In the genomic region with DNA sequence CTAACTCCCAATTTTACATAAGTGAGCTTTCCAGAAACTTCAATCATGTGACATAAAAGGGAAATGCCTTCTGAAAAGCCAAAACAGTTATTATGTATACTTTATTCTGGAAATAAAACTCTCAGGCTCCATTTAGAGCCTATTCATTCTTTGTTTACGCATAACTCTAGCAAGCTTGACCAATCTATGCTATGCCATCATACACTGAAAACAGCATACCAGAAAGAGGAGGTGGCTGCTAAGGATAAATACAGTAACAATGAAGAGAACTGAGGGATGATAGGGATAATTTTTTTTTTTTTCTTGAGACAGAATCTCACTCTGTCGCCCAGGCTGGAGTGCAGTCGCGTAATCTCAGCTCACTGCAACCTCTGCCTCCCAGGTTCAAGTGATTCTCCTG, we compare ENCODE assay signal across 2 cellular contexts.
TF ChIP-seq lines count a peak whose summit lies in the region.

No MANE protein-coding gene starts in this region.

TF ChIP-seq in IMR-90, 13 proteins besides CTCF, POLR2A, EP300 and RAD21:
- no peak for TF ChIP-seq CEBPB (IDR thresholded peaks at IDR 0.05; ENCODE audit: low read depth, low read length)
- TF ChIP-seq FOS (IDR thresholded peaks at IDR 0.05; ENCODE audit: low read depth, low read length) = no peak
- TF ChIP-seq, protein P1, sequence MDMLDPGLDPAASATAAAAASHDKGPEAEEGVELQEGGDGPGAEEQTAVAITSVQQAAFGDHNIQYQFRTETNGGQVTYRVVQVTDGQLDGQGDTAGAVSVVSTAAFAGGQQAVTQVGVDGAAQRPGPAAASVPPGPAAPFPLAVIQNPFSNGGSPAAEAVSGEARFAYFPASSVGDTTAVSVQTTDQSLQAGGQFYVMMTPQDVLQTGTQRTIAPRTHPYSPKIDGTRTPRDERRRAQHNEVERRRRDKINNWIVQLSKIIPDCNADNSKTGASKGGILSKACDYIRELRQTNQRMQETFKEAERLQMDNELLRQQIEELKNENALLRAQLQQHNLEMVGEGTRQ (IDR thresholded peaks at IDR 0.05; ENCODE audit: low read depth, low read length) = no peak
- TF ChIP-seq BHLHE40 (IDR thresholded peaks at IDR 0.05; ENCODE audit: low read depth, low read length) = no peak
- TF ChIP-seq, protein P2, sequence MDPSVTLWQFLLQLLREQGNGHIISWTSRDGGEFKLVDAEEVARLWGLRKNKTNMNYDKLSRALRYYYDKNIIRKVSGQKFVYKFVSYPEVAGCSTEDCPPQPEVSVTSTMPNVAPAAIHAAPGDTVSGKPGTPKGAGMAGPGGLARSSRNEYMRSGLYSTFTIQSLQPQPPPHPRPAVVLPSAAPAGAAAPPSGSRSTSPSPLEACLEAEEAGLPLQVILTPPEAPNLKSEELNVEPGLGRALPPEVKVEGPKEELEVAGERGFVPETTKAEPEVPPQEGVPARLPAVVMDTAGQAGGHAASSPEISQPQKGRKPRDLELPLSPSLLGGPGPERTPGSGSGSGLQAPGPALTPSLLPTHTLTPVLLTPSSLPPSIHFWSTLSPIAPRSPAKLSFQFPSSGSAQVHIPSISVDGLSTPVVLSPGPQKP (IDR thresholded peaks at IDR 0.05; ENCODE audit: borderline replicate concordance, low read depth, low read length) = no peak
- TF ChIP-seq CHD1 (IDR thresholded peaks at IDR 0.05; ENCODE audit: low read depth, low read length) = no peak
- no peak for TF ChIP-seq MAZ (IDR thresholded peaks at IDR 0.05; ENCODE audit: borderline replicate concordance, low read depth, low read length)
- no peak for TF ChIP-seq MAFK (IDR thresholded peaks at IDR 0.05; ENCODE audit: low read depth, low read length)
- TF ChIP-seq MXI1 (IDR thresholded peaks at IDR 0.05; ENCODE audit: borderline replicate concordance, low read depth, low read length) = no peak
- no peak for TF ChIP-seq SMC3 (IDR thresholded peaks at IDR 0.05; ENCODE audit: low read depth, low read length)
- no peak for TF ChIP-seq NFE2L2 (IDR thresholded peaks at IDR 0.05; ENCODE audit: low read depth, low read length)

TF ChIP-seq in K562, 482 proteins besides CTCF, POLR2A, EP300 and RAD21:
- TF ChIP-seq ZNF780A (CRISPR knock-in tag; IDR thresholded peaks at IDR 0.05) = no peak
- TF ChIP-seq, protein P3, sequence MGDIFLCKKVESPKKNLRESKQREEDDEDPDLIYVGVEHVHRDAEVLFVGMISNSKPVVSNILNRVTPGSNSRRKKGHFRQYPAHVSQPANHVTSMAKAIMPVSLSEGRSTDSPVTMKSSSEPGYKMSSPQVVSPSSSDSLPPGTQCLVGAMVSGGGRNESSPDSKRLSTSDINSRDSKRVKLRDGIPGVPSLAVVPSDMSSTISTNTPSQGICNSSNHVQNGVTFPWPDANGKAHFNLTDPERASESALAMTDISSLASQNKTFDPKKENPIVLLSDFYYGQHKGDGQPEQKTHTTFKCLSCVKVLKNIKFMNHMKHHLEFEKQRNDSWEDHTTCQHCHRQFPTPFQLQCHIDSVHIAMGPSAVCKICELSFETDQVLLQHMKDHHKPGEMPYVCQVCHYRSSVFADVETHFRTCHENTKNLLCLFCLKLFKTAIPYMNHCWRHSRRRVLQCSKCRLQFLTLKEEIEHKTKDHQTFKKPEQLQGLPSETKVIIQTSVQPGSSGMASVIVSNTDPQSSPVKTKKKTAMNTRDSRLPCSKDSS (IDR thresholded peaks at IDR 0.05; ENCODE audit: low read depth, partially characterized antibody) = no peak
- TF ChIP-seq, protein P4, sequence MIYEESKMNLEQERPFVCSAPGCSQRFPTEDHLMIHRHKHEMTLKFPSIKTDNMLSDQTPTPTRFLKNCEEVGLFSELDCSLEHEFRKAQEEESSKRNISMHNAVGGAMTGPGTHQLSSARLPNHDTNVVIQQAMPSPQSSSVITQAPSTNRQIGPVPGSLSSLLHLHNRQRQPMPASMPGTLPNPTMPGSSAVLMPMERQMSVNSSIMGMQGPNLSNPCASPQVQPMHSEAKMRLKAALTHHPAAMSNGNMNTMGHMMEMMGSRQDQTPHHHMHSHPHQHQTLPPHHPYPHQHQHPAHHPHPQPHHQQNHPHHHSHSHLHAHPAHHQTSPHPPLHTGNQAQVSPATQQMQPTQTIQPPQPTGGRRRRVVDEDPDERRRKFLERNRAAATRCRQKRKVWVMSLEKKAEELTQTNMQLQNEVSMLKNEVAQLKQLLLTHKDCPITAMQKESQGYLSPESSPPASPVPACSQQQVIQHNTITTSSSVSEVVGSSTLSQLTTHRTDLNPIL (CRISPR knock-in tag; IDR thresholded peaks at IDR 0.05) = no peak
- TF ChIP-seq, protein P5, sequence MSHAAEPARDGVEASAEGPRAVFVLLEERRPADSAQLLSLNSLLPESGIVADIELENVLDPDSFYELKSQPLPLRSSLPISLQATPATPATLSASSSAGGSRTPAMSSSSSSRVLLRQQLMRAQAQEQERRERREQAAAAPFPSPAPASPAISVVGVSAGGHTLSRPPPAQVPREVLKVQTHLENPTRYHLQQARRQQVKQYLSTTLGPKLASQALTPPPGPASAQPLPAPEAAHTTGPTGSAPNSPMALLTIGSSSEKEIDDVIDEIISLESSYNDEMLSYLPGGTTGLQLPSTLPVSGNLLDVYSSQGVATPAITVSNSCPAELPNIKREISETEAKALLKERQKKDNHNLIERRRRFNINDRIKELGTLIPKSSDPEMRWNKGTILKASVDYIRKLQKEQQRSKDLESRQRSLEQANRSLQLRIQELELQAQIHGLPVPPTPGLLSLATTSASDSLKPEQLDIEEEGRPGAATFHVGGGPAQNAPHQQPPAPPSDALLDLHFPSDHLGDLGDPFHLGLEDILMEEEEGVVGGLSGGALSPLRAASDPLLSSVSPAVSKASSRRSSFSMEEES (CRISPR knock-in tag; IDR thresholded peaks at IDR 0.05) = peak; percentile 4; the same call in 1 of the 2 replicates
- no peak for TF ChIP-seq FUS (optimal IDR thresholded peaks at IDR 0.05; ENCODE audit: low read depth, low read length)
- TF ChIP-seq, protein P6, sequence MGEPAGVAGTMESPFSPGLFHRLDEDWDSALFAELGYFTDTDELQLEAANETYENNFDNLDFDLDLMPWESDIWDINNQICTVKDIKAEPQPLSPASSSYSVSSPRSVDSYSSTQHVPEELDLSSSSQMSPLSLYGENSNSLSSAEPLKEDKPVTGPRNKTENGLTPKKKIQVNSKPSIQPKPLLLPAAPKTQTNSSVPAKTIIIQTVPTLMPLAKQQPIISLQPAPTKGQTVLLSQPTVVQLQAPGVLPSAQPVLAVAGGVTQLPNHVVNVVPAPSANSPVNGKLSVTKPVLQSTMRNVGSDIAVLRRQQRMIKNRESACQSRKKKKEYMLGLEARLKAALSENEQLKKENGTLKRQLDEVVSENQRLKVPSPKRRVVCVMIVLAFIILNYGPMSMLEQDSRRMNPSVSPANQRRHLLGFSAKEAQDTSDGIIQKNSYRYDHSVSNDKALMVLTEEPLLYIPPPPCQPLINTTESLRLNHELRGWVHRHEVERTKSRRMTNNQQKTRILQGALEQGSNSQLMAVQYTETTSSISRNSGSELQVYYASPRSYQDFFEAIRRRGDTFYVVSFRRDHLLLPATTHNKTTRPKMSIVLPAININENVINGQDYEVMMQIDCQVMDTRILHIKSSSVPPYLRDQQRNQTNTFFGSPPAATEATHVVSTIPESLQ (CRISPR knock-in tag; IDR thresholded peaks at IDR 0.05) = no peak
- TF ChIP-seq, protein P7, sequence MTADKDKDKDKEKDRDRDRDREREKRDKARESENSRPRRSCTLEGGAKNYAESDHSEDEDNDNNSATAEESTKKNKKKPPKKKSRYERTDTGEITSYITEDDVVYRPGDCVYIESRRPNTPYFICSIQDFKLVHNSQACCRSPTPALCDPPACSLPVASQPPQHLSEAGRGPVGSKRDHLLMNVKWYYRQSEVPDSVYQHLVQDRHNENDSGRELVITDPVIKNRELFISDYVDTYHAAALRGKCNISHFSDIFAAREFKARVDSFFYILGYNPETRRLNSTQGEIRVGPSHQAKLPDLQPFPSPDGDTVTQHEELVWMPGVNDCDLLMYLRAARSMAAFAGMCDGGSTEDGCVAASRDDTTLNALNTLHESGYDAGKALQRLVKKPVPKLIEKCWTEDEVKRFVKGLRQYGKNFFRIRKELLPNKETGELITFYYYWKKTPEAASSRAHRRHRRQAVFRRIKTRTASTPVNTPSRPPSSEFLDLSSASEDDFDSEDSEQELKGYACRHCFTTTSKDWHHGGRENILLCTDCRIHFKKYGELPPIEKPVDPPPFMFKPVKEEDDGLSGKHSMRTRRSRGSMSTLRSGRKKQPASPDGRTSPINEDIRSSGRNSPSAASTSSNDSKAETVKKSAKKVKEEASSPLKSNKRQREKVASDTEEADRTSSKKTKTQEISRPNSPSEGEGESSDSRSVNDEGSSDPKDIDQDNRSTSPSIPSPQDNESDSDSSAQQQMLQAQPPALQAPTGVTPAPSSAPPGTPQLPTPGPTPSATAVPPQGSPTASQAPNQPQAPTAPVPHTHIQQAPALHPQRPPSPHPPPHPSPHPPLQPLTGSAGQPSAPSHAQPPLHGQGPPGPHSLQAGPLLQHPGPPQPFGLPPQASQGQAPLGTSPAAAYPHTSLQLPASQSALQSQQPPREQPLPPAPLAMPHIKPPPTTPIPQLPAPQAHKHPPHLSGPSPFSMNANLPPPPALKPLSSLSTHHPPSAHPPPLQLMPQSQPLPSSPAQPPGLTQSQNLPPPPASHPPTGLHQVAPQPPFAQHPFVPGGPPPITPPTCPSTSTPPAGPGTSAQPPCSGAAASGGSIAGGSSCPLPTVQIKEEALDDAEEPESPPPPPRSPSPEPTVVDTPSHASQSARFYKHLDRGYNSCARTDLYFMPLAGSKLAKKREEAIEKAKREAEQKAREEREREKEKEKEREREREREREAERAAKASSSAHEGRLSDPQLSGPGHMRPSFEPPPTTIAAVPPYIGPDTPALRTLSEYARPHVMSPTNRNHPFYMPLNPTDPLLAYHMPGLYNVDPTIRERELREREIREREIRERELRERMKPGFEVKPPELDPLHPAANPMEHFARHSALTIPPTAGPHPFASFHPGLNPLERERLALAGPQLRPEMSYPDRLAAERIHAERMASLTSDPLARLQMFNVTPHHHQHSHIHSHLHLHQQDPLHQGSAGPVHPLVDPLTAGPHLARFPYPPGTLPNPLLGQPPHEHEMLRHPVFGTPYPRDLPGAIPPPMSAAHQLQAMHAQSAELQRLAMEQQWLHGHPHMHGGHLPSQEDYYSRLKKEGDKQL (CRISPR knock-in tag; IDR thresholded peaks at IDR 0.05; ENCODE audit: borderline replicate concordance) = no peak
